1 cellular context compared by ENCODE assay signal in the genomic region with DNA sequence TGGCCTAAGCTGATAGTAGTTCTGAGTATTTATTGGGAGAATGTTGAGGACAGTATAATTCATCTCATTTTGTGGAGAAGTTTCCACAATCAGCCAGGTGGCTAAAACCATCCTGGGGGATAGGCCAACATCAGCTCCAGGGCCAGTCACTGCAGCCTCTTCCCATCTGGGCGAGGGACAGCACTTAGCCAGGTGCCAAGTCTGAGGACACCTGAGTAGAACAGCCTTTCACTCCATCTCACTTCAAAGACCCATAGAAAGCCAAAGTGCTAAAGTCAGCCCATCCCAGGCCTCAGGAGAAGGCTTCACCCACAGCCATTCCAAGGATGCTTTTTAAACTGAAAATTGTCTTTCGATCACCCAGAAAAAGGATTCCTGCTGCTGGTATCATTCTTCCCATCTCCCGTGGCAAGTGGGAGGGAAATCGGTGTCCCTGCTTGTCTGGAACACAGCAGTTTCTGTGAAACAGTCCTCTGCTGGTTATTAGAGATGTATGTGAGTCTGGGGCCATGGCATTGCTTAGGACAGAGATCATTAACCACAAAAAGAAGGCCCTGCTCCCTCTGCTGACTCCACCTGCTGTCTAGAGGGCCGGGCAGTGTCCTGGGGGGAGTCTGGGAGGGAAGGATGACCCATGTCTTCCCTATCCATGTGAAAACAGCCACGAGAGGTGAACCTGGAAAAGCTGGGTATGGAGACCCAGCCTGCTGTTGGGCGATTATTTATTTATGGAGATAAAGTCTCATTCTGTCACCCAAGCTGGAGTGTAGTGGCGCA.
TF ChIP-seq lines count a peak whose summit lies in the region.

No MANE protein-coding gene starts in this region.

TF ChIP-seq in GM23338, 12 proteins besides CTCF, POLR2A, EP300 and RAD21 (continued from another document):
- TF ChIP-seq, protein P1, sequence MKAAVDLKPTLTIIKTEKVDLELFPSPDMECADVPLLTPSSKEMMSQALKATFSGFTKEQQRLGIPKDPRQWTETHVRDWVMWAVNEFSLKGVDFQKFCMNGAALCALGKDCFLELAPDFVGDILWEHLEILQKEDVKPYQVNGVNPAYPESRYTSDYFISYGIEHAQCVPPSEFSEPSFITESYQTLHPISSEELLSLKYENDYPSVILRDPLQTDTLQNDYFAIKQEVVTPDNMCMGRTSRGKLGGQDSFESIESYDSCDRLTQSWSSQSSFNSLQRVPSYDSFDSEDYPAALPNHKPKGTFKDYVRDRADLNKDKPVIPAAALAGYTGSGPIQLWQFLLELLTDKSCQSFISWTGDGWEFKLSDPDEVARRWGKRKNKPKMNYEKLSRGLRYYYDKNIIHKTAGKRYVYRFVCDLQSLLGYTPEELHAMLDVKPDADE (IDR thresholded peaks at IDR 0.05), result no peak
- no peak for TF ChIP-seq CREB1 (CRISPR knock-in tag; IDR thresholded peaks at IDR 0.05; ENCODE audit: low read depth)
- no peak for TF ChIP-seq EZH2 (IDR thresholded peaks at IDR 0.05; ENCODE audit: low read depth, unreplicated experiment)
